In the genomic region with DNA sequence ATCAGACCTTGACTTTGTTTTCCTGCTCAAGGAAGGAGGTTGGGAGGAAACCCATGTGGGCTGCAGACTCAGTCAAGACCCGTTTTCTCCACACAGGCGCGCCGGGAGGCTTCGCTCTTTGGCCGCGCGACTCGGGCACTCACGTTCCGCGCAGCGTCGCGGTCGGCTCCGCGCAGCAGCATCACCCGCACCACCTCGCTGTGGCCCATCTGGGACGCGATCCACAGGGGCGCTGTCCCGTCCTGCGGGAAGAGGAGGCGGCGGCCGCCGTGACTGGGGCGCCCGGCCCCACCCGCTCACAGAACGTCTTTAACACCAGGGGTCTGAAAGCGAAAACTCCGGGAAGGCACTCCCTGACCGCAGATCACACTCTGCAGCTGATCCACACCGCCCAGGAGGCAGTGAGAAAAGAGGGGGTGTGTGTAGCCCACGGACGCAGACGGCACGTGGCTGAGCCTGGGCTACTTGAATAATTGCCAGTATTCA, we compare ENCODE assay signal across 8 cellular contexts. TPM values are rescaled to one million over a fixed set of nuclear protein-coding genes. Genes with fewer than 3 reads are reported as not detected.
DNase-seq lines count a peak whose midpoint lies in the region; ATAC-seq, FAIRE-seq and TF ChIP-seq lines count a peak whose summit lies in the region.
"Had no signal": no experiment of that assay in that cellular context is flagged by ENCODE, and none has a peak within 500 bp of the region (broad histone marks: within the 10 kb centered on the region; RNA-seq: fewer than 3 reads in every experiment).

No MANE protein-coding gene starts in this region.

- DNase-seq in GM18507 (ENCODE audit: extremely low spot score, insufficient read length, low read depth) (no peak), bronchial epithelial cell (ENCODE audit: low read depth) (no peak), lung (ENCODE audit: low spot score) (no peak), tibial nerve (ENCODE audit: low spot score in 2 of 2) (no peak), erythroblast (lab: John Stamatoyannopoulos, UW) (no peak)
- DNase-seq in activated effector memory CD4-positive, alpha-beta T cell treated with Interleukin-2 at 50 U/mL for 16 hours = no peak

- H3K36me3 ChIP-seq in bronchial epithelial cell (ENCODE audit: control insufficient read depth, insufficient read depth, low read length) (no peaks in the 10 kb centered on the region), lung (ENCODE audit: control insufficient read depth in 2 of 2, insufficient read depth in 2 of 2, low read length in 2 of 2) (no peaks in the 10 kb centered on the region), tibial nerve (no peaks in the 10 kb centered on the region)

- H3K4me1 ChIP-seq in lung (ENCODE audit: control insufficient read depth in 2 of 2, insufficient read depth in 2 of 2, low read length in 2 of 2) (peaks cover 2 to 3% of the 10 kb centered on the region in 2 donors), tibial nerve (peaks cover 0 to 16% (median 4%) of the 10 kb centered on the region in 4 donors)

- FAIRE-seq in GM18507 (lab: Jason Lieb, UNC) (peak; percentile 24), bronchial epithelial cell (lab: Jason Lieb, UNC) (no peak)
- FAIRE-seq: TTC549 had no signal

- no peak for TF ChIP-seq POLR2A in tibial nerve (IDR thresholded peaks at IDR 0.05)
- no peak for TF ChIP-seq POLR2A in erythroblast (IDR thresholded peaks at IDR 0.05; ENCODE audit: low read length)

- peak in 1 of 2 donors; percentile 0 for TF ChIP-seq EP300 in tibial nerve (IDR thresholded peaks at IDR 0.05)

- TF ChIP-seq CTCF in bronchial epithelial cell (IDR thresholded peaks at IDR 0.05; ENCODE audit: insufficient read depth, low read length, severe bottlenecking) (peak; percentile 4), lung (IDR thresholded peaks at IDR 0.05; ENCODE audit: control extremely low read depth, extremely low read depth) (no peak), tibial nerve (IDR thresholded peaks at IDR 0.05) (peak in 1 of 5 experiments; percentile 6)

- WGBS in lung, 2 donors = 2 to 8% methylated on average over 40 to 41 of the region's 41 CpGs
- 1% methylated on average over 23 to 41 of the region's 41 CpGs for WGBS in tibial nerve, 2 donors

- H3K9me3 ChIP-seq in lung (ENCODE audit: control insufficient read depth in 2 of 2, insufficient read depth in 1 of 2, low read length in 1 of 2) (no peaks in the 10 kb centered on the region), tibial nerve (no peaks in the 10 kb centered on the region)

- no peaks in the 10 kb centered on the region for H3K27me3 ChIP-seq in bronchial epithelial cell (ENCODE audit: control insufficient read depth, insufficient read depth, low read length)
- no peaks in the 10 kb centered on the region for H3K27me3 ChIP-seq in lung (ENCODE audit: control insufficient read depth, insufficient read depth)
- H3K27me3 ChIP-seq in tibial nerve = no peaks in the 10 kb centered on the region

- H3K4me3 ChIP-seq in bronchial epithelial cell (ENCODE audit: low read depth, low read length) (peak overlapping the region; percentile 35), lung (peak overlapping the region; percentile 16), tibial nerve (peak overlapping the region; percentile 32 to 76 (median 49))

- H3K27ac ChIP-seq in lung (ENCODE audit: low read depth in 1 of 2, low read length in 1 of 2) = peak overlapping the region in 1 of 2 donors; percentile 68
- H3K27ac ChIP-seq in tibial nerve = peak overlapping the region in 2 of 4 donors; percentile 35 to 65

- ATAC-seq in HG03354 (IDR thresholded peaks at IDR 0.05; ENCODE audit: poor library complexity, severe bottlenecking, unreplicated experiment) (peak; percentile 30), lung (ENCODE audit: insufficient read depth, low FRiP score) (peak; percentile 29)

RNA-seq across cellular contexts. Expression of a gene that starts 33.1 kb away (rescaled TPM):
- total RNA-seq in bronchial epithelial cell (78.3 and 100 TPM in 2 replicates), lung (100 to 1,000 TPM in 1 of 2 donors, 10 to 100 TPM in 1; 97.7 to 143 TPM), tibial nerve (10 to 100 TPM; 62.8 to 96.4 (median 77.3) TPM)
- polyA plus RNA-seq in lung = 10 to 100 TPM; 47.7 to 48.2 TPM

RNA-seq across cellular contexts. Expression of a gene that starts 43.3 kb away (rescaled TPM):
- total RNA-seq in bronchial epithelial cell = 14.0 and 15.0 TPM in 2 replicates
- 10 to 100 TPM; 38.4 to 47.6 TPM for total RNA-seq in lung
- 10 to 100 TPM; 12.5 to 60.9 TPM for polyA plus RNA-seq in lung
- 10 to 100 TPM; 13.0 to 22.1 (median 16.8) TPM for total RNA-seq in tibial nerve
